In genomic region chr4:851701-852430, GRCh38 we compare ENCODE assay signal across 23 cellular contexts. TPM values are rescaled to one million over a fixed set of nuclear protein-coding genes. Genes with fewer than 3 reads are reported as not detected.
"Had no signal": no experiment of that assay in that cellular context is flagged by ENCODE, and none has a peak within 500 bp of the region (broad histone marks: within the 10 kb centered on the region; RNA-seq: fewer than 3 reads in every experiment).

No MANE protein-coding gene starts in this region.

- H3K27me3 ChIP-seq: body of pancreas, cardiac muscle cell, esophagus muscularis mucosa, neural progenitor cell, tibial artery had no signal

- H3K4me3 ChIP-seq: body of pancreas, cardiac muscle cell, esophagus muscularis mucosa, neural progenitor cell, tibial artery had no signal

- H3K27ac ChIP-seq: body of pancreas, cardiac muscle cell, esophagus muscularis mucosa, neural progenitor cell, tibial artery had no signal

- H3K36me3 ChIP-seq: neural progenitor cell had no signal

- H3K4me1 ChIP-seq: body of pancreas, esophagus muscularis mucosa, neural progenitor cell, tibial artery had no signal

- ATAC-seq: activated naive CD8-positive, alpha-beta T cell treated with anti-CD3 and anti-CD28 coated beads, Interleukin-2, amount 50 U/mL, for 24 hours; activated T-cell treated with anti-CD3 and anti-CD28 coated beads, Interleukin-2, amount 50 U/mL, for 72 hours; body of pancreas; naive thymus-derived CD8-positive, alpha-beta T cell; stimulated activated effector memory CD8-positive, alpha-beta T cell treated with anti-CD3 and anti-CD28 coated beads, Interleukin-12 subunit alpha, Interleukin-12 subunit beta, amount 100 ng/mL, for 72 hours; stimulated activated naive CD8-positive, alpha-beta T cell treated with anti-CD3 and anti-CD28 coated beads, Interleukin-15, amount 100 ng/mL, for 72 hours; WTC11 had no signal

- H3K9me3 ChIP-seq: body of pancreas, esophagus muscularis mucosa, tibial artery had no signal

- DNase-seq: activated CD4-positive, alpha-beta T cell treated with anti-CD3 and anti-CD28 coated beads, Interleukin-2, amount 50 U/mL, for 4 hours; activated CD8-positive, alpha-beta memory T cell treated with anti-CD3 and anti-CD28 coated beads for 24 hours; activated effector memory CD4-positive, alpha-beta T cell treated with Interleukin-2 at 50 U/mL for 16 hours; activated naive CD4-positive, alpha-beta T cell treated with anti-CD3 and anti-CD28 coated beads, Interleukin-2, amount 10 ng/mL, durations not matched to agents 7 days and 5 days; activated naive CD8-positive, alpha-beta T cell treated with anti-CD3 and anti-CD28 coated beads, Interleukin-2, amount 50 U/mL, for 24 hours; activated T-cell treated with anti-CD3 and anti-CD28 coated beads, Interleukin-2, amount 50 U/mL, for 72 hours; effector memory CD4-positive, alpha-beta T cell; islet precursor cell; stimulated activated CD4-positive, alpha-beta T cell treated with anti-CD3 and anti-CD28 coated beads, Interleukin-1b, Interleukin-23, amount 100 ng/mL, for 48 hours; stimulated activated naive CD8-positive, alpha-beta T cell treated with anti-CD3 and anti-CD28 coated beads, Interleukin-15, amount 100 ng/mL, for 72 hours; T-helper 1 cell; T-helper 9 cell; tibial artery had no signal

RNA-seq across cellular contexts. Expression of gene CPLX1, which starts 25.9 kb away (rescaled TPM):
- total RNA-seq: lung microvascular endothelial cell, osteocyte, skeletal muscle tissue had no signal
- polyA plus RNA-seq: naive thymus-derived CD8-positive, alpha-beta T cell had no signal
